8 cellular contexts compared by ENCODE assay signal in the genomic region with DNA sequence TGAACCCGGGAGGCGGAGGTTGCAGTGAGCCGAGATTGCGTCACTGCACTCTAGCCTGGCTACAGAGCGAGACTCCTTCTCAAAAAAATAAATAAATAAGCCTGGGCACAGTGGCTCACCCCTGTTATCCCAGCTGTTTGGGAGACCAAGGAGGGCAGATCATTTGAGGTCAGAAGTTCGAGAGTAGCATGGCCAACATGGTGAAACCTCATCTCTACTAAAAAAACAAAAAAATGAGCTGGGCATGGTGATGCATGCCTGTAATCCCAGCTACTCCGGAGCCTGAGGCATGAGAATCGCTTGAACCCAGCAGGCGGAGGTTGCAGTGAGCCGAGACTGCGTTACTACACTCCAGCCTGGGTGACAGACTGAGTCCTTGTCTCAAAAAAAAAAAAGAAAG.
"Had no signal": no experiment of that assay in that cellular context is flagged by ENCODE, and none has a peak within 500 bp of the region (broad histone marks: within the 10 kb centered on the region; RNA-seq: fewer than 3 reads in every experiment).

No MANE protein-coding gene starts in this region.

- H3K4me3 ChIP-seq: GM23338 had no signal

- H3K4me1 Mint-ChIP-seq: GM23338, H9 had no signal

- H2AFZ ChIP-seq: GM23338 had no signal

- ATAC-seq: GM23338 had no signal

- H3K4me3 Mint-ChIP-seq: GM23338, H9 had no signal

- H3K9me3 Mint-ChIP-seq: GM23338, H9 had no signal

- FAIRE-seq: H1, H54, HTR-8/SVneo had no signal

- H3K27ac Mint-ChIP-seq: GM23338, H9 had no signal

- DNase-seq: H9, HCEC 1CT, IMR-90, KBM-7 had no signal

- H3K4me2 ChIP-seq: GM23338 had no signal
